10 cellular contexts compared by ENCODE assay signal in the genomic region with DNA sequence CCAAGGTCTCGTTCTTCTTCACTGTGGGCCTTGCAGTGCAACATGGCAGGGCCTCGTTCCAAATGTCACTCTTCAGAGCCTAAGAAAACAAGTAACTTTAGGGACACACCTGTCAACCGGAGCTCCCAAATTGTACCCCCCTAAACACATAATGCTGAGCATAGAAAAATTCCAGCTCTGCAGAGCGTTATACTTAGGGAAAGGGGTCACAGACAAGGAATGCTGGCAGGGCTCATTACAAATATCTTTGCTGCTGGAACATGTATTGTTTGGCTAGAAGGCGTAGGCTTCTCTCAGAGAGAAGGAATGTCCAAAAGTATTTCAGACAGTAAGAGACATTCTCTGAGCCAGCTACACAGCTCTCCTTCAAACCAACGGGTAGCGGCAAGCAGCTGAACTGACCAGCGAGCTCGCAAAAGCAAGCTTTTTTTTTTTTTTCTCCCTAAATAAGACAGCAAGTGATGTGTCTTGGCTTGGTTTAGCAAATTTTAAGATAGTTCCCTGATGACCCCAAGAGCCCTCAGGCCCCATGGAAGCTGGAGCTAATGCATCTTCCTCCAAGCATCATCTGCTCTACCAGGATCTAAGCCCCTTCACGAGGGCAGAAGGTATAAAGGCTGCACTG. TPM values are rescaled to one million over a fixed set of nuclear protein-coding genes. Genes with fewer than 3 reads are reported as not detected.
DNase-seq lines count a peak whose midpoint lies in the region; ATAC-seq, FAIRE-seq and TF ChIP-seq lines count a peak whose summit lies in the region.
"Had no signal": no experiment of that assay in that cellular context is flagged by ENCODE, and none has a peak within 500 bp of the region (broad histone marks: within the 10 kb centered on the region; RNA-seq: fewer than 3 reads in every experiment).

No MANE protein-coding gene starts in this region.

- no peak for TF ChIP-seq POLR2A in GM12892 (IDR thresholded peaks at IDR 0.05; ENCODE audit: low read depth, low read length)

- no peak overlapping the region for H2AFZ ChIP-seq in fibroblast of lung (ENCODE audit: low read length)
- H2AFZ ChIP-seq in osteoblast (ENCODE audit: low read length): no peak overlapping the region

- H3K4me3 Mint-ChIP-seq in T-helper 17 cell: no peak overlapping the region

- TF ChIP-seq CTCF in fibroblast of lung (conservative IDR thresholded peaks at IDR 0.05 in 1 of 2, IDR thresholded peaks at IDR 0.05 in 1 of 2; ENCODE audit: low read depth in 1 of 2, low read length in 2 of 2) (no peak), osteoblast (IDR thresholded peaks at IDR 0.05; ENCODE audit: extremely low read depth, low read depth, low read length) (no peak)

- H3K4me3 ChIP-seq in SJCRH30 (0 out of 2 replicates have a peak overlapping the region, but pooled peaks have one; percentile 5), fibroblast of lung (replicated peaks in 1 of 4; ENCODE audit: control extremely low read depth in 1 of 4, insufficient read depth in 1 of 4, low read depth in 3 of 4, low read length in 4 of 4) (peak overlapping the region in 1 of 4 experiments; percentile 37), osteoblast (ENCODE audit: insufficient read depth, low read length) (peak overlapping the region; percentile 30)

- H3K9me3 ChIP-seq in SJCRH30 (replicated peaks) (no peaks in the 10 kb centered on the region), fibroblast of lung (ENCODE audit: control insufficient read depth, insufficient read depth, low read depth, low read length) (no peaks in the 10 kb centered on the region), osteoblast (ENCODE audit: low read depth, low read length) (no peaks in the 10 kb centered on the region), T-helper 17 cell (ENCODE audit: control insufficient read depth, low read length, poor library complexity, severe bottlenecking) (no peaks in the 10 kb centered on the region)

- H3K4me1 Mint-ChIP-seq in T-helper 17 cell: peaks cover 13% of the 10 kb centered on the region

- peak overlapping the region; percentile 72 for H3K4me2 ChIP-seq in fibroblast of lung (ENCODE audit: extremely low read depth, insufficient read depth, low read length)
- H3K4me2 ChIP-seq in osteoblast (ENCODE audit: insufficient read depth, low read length): peak overlapping the region; percentile 80

- H3K9ac ChIP-seq in fibroblast of lung (ENCODE audit: insufficient read depth, low read length): peak overlapping the region; percentile 76

- no peak for FAIRE-seq in GM12892 (lab: Jason Lieb, UNC)
- FAIRE-seq: D721Med had no signal

- H3K27me3 Mint-ChIP-seq in T-helper 17 cell: no peaks in the 10 kb centered on the region

- H3K4me1 ChIP-seq in SJCRH30 (peaks cover 42% of the 10 kb centered on the region), fibroblast of lung (ENCODE audit: control insufficient read depth, extremely low read depth, insufficient read depth, low read length) (peaks cover 42% of the 10 kb centered on the region), osteoblast (ENCODE audit: insufficient read depth, low read length) (peaks cover 80% of the 10 kb centered on the region)

- no peaks in the 10 kb centered on the region for H3K27me3 ChIP-seq in SJCRH30
- no peaks in the 10 kb centered on the region for H3K27me3 ChIP-seq in fibroblast of lung (ENCODE audit: control insufficient read depth, insufficient read depth, low read length)
- H3K27me3 ChIP-seq in osteoblast (ENCODE audit: insufficient read depth, low read length): no peaks in the 10 kb centered on the region

- H3K36me3 Mint-ChIP-seq in T-helper 17 cell (ENCODE audit: low read depth): peaks cover 4% of the 10 kb centered on the region

- no peaks in the 10 kb centered on the region for H4K20me1 ChIP-seq in fibroblast of lung (ENCODE audit: control insufficient read depth, extremely low read depth, insufficient read depth, low read length)
- no peaks in the 10 kb centered on the region for H4K20me1 ChIP-seq in osteoblast (ENCODE audit: insufficient read depth, low read length)

- peaks cover 20% of the 10 kb centered on the region for H3K36me3 ChIP-seq in SJCRH30
- H3K36me3 ChIP-seq in fibroblast of lung (ENCODE audit: control insufficient read depth, insufficient read depth, low read length): peaks cover 29% of the 10 kb centered on the region
- peaks cover 75% of the 10 kb centered on the region for H3K36me3 ChIP-seq in osteoblast (ENCODE audit: insufficient read depth, low read length)

- H3K27ac ChIP-seq in SJCRH30 (peak overlapping the region; percentile 95), fibroblast of lung (ENCODE audit: insufficient read depth, low read length) (peak overlapping the region; percentile 99), osteoblast (ENCODE audit: low read depth, low read length) (peak overlapping the region; percentile 99)

- peak; percentile 61 for DNase-seq in AG08396 (ENCODE audit: low spot score)
- DNase-seq in SJCRH30: peak; percentile 31 to 38
- DNase-seq in fibroblast of lung (ENCODE audit: low read depth in 2 of 2): peak; percentile 86 to 98
- DNase-seq in osteoblast (ENCODE audit: insufficient read length, low spot score, missing footprints): no peak
- DNase-seq in inferior parietal cortex (ENCODE audit: extremely low spot score): no peak
- no peak for DNase-seq in T-helper 17 cell
- no peak for DNase-seq in GM12892 (ENCODE audit: insufficient read length)
- DNase-seq in superior temporal gyrus (ENCODE audit: extremely low spot score): no peak

- no peak overlapping the region for H3K27ac Mint-ChIP-seq in T-helper 17 cell

- ATAC-seq in T-helper 17 cell: no peak

- H3K79me2 ChIP-seq in fibroblast of lung (ENCODE audit: control insufficient read depth, insufficient read depth, low read length) (peaks cover 81% of the 10 kb centered on the region), osteoblast (ENCODE audit: insufficient read depth, low read length) (peaks cover 80% of the 10 kb centered on the region)

RNA-seq across cellular contexts. Expression of a gene that starts 24.5 kb away (rescaled TPM):
- total RNA-seq in SJCRH30 (2014; rRNA removed; shearing (Covaris generic)): 12.1 and 12.3 TPM in 2 replicates
- total RNA-seq in fibroblast of lung: 14.4 and 24.9 TPM in 2 replicates
- 22.1 and 31.9 TPM in 2 replicates for polyA plus RNA-seq in fibroblast of lung
- polyA plus RNA-seq in fibroblast of lung (2012): 21.3 and 23.4 TPM in 2 replicates
- polyA minus RNA-seq in fibroblast of lung (ENCODE audit: low replicate concordance): 66.6 and 95.5 TPM in 2 replicates
- 31.8 and 34.2 TPM in 2 replicates for total RNA-seq in osteoblast
- total RNA-seq in T-helper 17 cell: 10 to 100 TPM; 22.3 to 31.2 TPM
- polyA plus RNA-seq in GM12892 (2012; ENCODE audit: missing spikeins): 9.5 TPM

RNA-seq across cellular contexts. Expression of a gene that starts 47.0 kb away (rescaled TPM):
- not detected in 2 replicates for total RNA-seq in SJCRH30 (2014; rRNA removed; shearing (Covaris generic))
- total RNA-seq in fibroblast of lung: not detected in 2 replicates
- not detected in 2 replicates for polyA plus RNA-seq in fibroblast of lung
- polyA plus RNA-seq in fibroblast of lung (2012): not detected in 2 replicates
- not detected in 2 replicates for polyA minus RNA-seq in fibroblast of lung (ENCODE audit: low replicate concordance)
- not detected in 2 replicates for total RNA-seq in osteoblast
- total RNA-seq in T-helper 17 cell: not detected
- not detected for polyA plus RNA-seq in GM12892 (2012; ENCODE audit: missing spikeins)
- total RNA-seq: activated T-helper 2 cell treated with anti-CD3 and anti-CD28 coated beads, Interferon-gamma antibody, Interleukin-2, Interleukin-4, amounts not matched to agents 10 μg/mL and 5 μg/mL and 100 μg/mL, durations not matched to agents 14 hours and 24 hours and 36 hours had no signal

Comparison
In these comparisons a context has a peak if more than half of its experiments do, and no peak if none do; other contexts are left out.
1. DNase-seq: peak in AG08396 (single experiment), SJCRH30 (2 of 2) and fibroblast of lung (2 of 2); none in osteoblast (single experiment), inferior parietal cortex (single experiment), T-helper 17 cell (0 of 3), GM12892 (single experiment) and superior temporal gyrus (single experiment).
2. Peak in every context shown above with its lines, with median percentiles within 50 percentile points of each other: H3K27ac ChIP-seq.